Comparison of ENCODE assay signal across 18 cellular contexts in the genomic region with DNA sequence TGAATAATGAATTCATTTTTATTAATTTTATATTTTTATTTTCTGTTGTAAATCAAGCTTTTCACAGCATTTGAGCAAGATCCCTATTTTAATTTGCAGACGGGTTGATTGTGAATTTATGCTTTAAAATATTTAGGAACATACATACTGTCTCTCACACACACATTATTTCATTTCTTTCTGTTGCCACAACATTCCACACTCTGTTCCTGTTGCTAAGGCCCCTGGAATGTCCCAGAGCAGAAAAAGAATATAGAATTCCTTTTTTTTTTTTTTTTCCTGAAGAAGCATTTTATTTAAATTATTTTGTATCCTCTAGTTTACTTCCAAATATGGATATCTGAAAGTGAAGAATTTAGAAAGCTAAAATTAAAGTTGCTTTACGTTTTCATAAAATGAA. TPM values are rescaled to one million over a fixed set of nuclear protein-coding genes. Genes with fewer than 3 reads are reported as not detected.
DNase-seq lines count a peak whose midpoint lies in the region; ATAC-seq, FAIRE-seq and TF ChIP-seq lines count a peak whose summit lies in the region.
"Had no signal": no experiment of that assay in that cellular context is flagged by ENCODE, and none has a peak within 500 bp of the region (broad histone marks: within the 10 kb centered on the region; RNA-seq: fewer than 3 reads in every experiment).

No MANE protein-coding gene starts in this region.

- H3K27me3 ChIP-seq in ACC112 (ENCODE audit: insufficient read depth, low read length), result no peaks in the 10 kb centered on the region
- H3K27me3 ChIP-seq in RWPE2 (ENCODE audit: insufficient read depth, poor library complexity, severe bottlenecking), result no peaks in the 10 kb centered on the region
- H3K27me3 ChIP-seq in ectodermal cell (ENCODE audit: control insufficient read depth, insufficient read depth, low read length, poor library complexity, severe bottlenecking), result no peaks in the 10 kb centered on the region
- H3K27me3 ChIP-seq in keratinocyte (ENCODE audit: control insufficient read depth, extremely low read depth, insufficient read depth, low read length), result no peaks in the 10 kb centered on the region

- H3K27ac ChIP-seq in ACC112 (ENCODE audit: low read depth, low read length) (peak overlapping the region; percentile 80), RWPE2 (ENCODE audit: poor library complexity, severe bottlenecking) (no peak overlapping the region), ectodermal cell (ENCODE audit: insufficient read depth, low read depth, low read length, poor library complexity, severe bottlenecking) (peak overlapping the region; percentile 32), keratinocyte (ENCODE audit: control insufficient read depth, insufficient read depth, low read length) (peak overlapping the region; percentile 50)

- no peak for TF ChIP-seq CTCF in RWPE2 (IDR thresholded peaks at IDR 0.05; ENCODE audit: poor library complexity, severe bottlenecking)
- no peak for TF ChIP-seq CTCF in keratinocyte (optimal IDR thresholded peaks at IDR 0.05 in 1 of 3, IDR thresholded peaks at IDR 0.05 in 1 of 3, conservative IDR thresholded peaks at IDR 0.05 in 1 of 3; ENCODE audit: extremely low read depth in 1 of 3, insufficient read depth in 2 of 3, low read length in 3 of 3)

- H3K4me3 ChIP-seq in ACC112 (ENCODE audit: low read depth, low read length) (no peak overlapping the region), RWPE2 (ENCODE audit: severe bottlenecking) (no peak overlapping the region), ectodermal cell (ENCODE audit: insufficient read depth, low read depth, low read length) (no peak overlapping the region), keratinocyte (ENCODE audit: control insufficient read depth in 2 of 3, extremely low read depth in 1 of 3, insufficient read depth in 2 of 3, low read depth in 1 of 3, low read length in 3 of 3) (no peak overlapping the region)

- no peak overlapping the region for H3K9ac ChIP-seq in keratinocyte (ENCODE audit: control insufficient read depth, extremely low read depth, insufficient read depth, low read length)

- H3K9me3 ChIP-seq in RWPE2 (ENCODE audit: severe bottlenecking), result no peaks in the 10 kb centered on the region
- H3K9me3 ChIP-seq in ectodermal cell (ENCODE audit: control insufficient read depth, low read length), result no peaks in the 10 kb centered on the region
- no peaks in the 10 kb centered on the region for H3K9me3 ChIP-seq in keratinocyte (ENCODE audit: control insufficient read depth, low read depth, low read length)

- no peak for FAIRE-seq in keratinocyte (lab: Jason Lieb, UNC)
- FAIRE-seq: A204.1 had no signal

- dilution Hi-C loops in keratinocyte (cut with MboI; ENCODE audit: extremely low pct_ligation_motif_present, low sequenced_read_pairs), result no loop called here

- H3K4me1 ChIP-seq in ACC112 (ENCODE audit: control insufficient read depth, insufficient read depth, low read length, unreplicated experiment) (peaks cover 43% of the 10 kb centered on the region), RWPE2 (ENCODE audit: insufficient read depth, poor library complexity, severe bottlenecking) (peaks cover 10% of the 10 kb centered on the region), ectodermal cell (ENCODE audit: control insufficient read depth, insufficient read depth, low read length) (peaks cover 27% of the 10 kb centered on the region), keratinocyte (ENCODE audit: control insufficient read depth, extremely low read depth, insufficient read depth, low read length) (peaks cover 9% of the 10 kb centered on the region)

- no peak for DNase-seq in RWPE2 (ENCODE audit: low spot score)
- DNase-seq in keratinocyte (ENCODE audit: low read depth, low spot score), result no peak
- DNase-seq in stimulated activated CD4-positive, alpha-beta T cell treated with anti-CD3 and anti-CD28 coated beads, Interleukin-15, amount 100 ng/mL, for 24 hours, result no peak
- no peak for DNase-seq in RPMI8226
- no peak for DNase-seq in activated gamma-delta T cell treated with Interleukin-2 at 50 U/mL for 16 hours
- DNase-seq in NCI-H1694 treated with DMSO at 0.1 percent for 48 hours (lab: John Stamatoyannopoulos, UW), result no peak
- DNase-seq: activated CD4-positive, alpha-beta T cell treated with anti-CD3 and anti-CD28 coated beads, Interleukin-2, amount 10 ng/mL, durations not matched to agents 7 days and 5 days; activated T-cell treated with anti-CD3 and anti-CD28 coated beads, Interleukin-2, amount 50 U/mL, for 48 hours; amygdala; CD8-positive, alpha-beta T cell; head of caudate nucleus; left cardiac atrium; NCI-H1092; NCI-H2227 treated with DMSO at 0.1 percent for 48 hours had no signal

- WGBS in ectodermal cell, 2 experiments, result 82 to 92% methylated on average over 1 of the region's 2 CpGs

- H3K9me1 ChIP-seq in keratinocyte (ENCODE audit: control insufficient read depth, extremely low read depth, insufficient read depth, low read length), result no peaks in the 10 kb centered on the region

- H2AFZ ChIP-seq in ACC112 (ENCODE audit: low read length, unreplicated experiment), result no peak overlapping the region
- H2AFZ ChIP-seq in keratinocyte (ENCODE audit: control insufficient read depth, low read length), result no peak overlapping the region

- H4K20me1 ChIP-seq in keratinocyte (ENCODE audit: control insufficient read depth, extremely low read depth, insufficient read depth, low read length), result peaks cover 2% of the 10 kb centered on the region

- ATAC-seq in RWPE2 (ENCODE audit: low read depth), result peak; percentile 58; the same call in 1 of the 3 replicates
- ATAC-seq: CD8-positive, alpha-beta T cell; HCT116; left cardiac atrium had no signal

- H3K79me2 ChIP-seq in ACC112 (ENCODE audit: control insufficient read depth, insufficient read depth, low read length, unreplicated experiment) (peaks cover 59% of the 10 kb centered on the region), keratinocyte (ENCODE audit: control insufficient read depth, insufficient read depth, low read length) (peaks cover 30% of the 10 kb centered on the region)

- H3K36me3 ChIP-seq in ACC112 (ENCODE audit: insufficient read depth, low read length) (no peaks in the 10 kb centered on the region), RWPE2 (ENCODE audit: low read depth) (peaks cover 18% of the 10 kb centered on the region), ectodermal cell (ENCODE audit: control insufficient read depth, insufficient read depth, low read length) (no peaks in the 10 kb centered on the region), keratinocyte (ENCODE audit: control insufficient read depth in 2 of 2, extremely low read depth in 1 of 2, insufficient read depth in 2 of 2, low read length in 2 of 2) (peaks cover 4 to 6% of the 10 kb centered on the region in 2 experiments)

- H3K4me2 ChIP-seq in keratinocyte (ENCODE audit: control insufficient read depth, extremely low read depth, insufficient read depth, low read depth, low read length), result no peak overlapping the region

RNA-seq across cellular contexts. Expression of gene SCAANT1, which starts 36.8 kb away (rescaled TPM):
- polyA plus RNA-seq in ectodermal cell (2013, experiment 1 of 4), result not detected
- not detected for polyA plus RNA-seq in ectodermal cell (2013, experiment 2 of 4)
- not detected for polyA plus RNA-seq in ectodermal cell (2013, experiment 3 of 4)
- not detected for polyA plus RNA-seq in ectodermal cell (2013, experiment 4 of 4)
- not detected in 3 replicates for polyA plus RNA-seq in keratinocyte
- polyA plus RNA-seq in keratinocyte (2011; ENCODE audit: low read depth), result not detected
- not detected in 2 replicates for polyA plus RNA-seq in keratinocyte (2011; cell fraction: cytosol; rRNA removed)
- polyA plus RNA-seq in keratinocyte (2011; cell fraction: nucleus; rRNA removed), result not detected in 2 replicates
- not detected in 2 replicates for polyA plus RNA-seq in keratinocyte (2012; ENCODE audit: low replicate concordance)
- not detected in 3 replicates for polyA minus RNA-seq in keratinocyte
- not detected for polyA minus RNA-seq in keratinocyte (2011; cell fraction: cytosol; rRNA and poly(A)+ RNA removed)
- not detected in 2 replicates for polyA minus RNA-seq in keratinocyte (2011; cell fraction: nucleus; rRNA and poly(A)+ RNA removed)
